8 cellular contexts compared by ENCODE assay signal in the genomic region with DNA sequence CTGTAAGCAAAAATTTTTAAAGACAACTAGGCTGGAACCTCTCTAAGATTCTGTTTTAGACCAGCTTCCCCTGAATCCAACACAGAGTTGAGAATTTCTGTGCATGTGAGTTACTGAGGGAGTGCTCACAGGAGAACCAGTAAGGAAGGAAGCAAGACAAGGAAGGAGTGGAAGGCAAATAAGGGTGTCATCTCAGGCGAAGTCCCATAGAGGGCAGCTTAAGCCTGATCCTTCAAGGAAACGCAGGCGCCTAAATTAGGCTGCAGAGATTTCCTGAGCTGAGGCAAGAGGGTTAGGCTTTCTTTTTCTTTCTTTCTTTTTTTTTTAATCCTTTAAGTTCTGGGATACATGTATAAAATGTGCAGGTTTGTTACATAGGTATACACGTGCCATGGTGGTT. TPM values are rescaled to one million over a fixed set of nuclear protein-coding genes. Genes with fewer than 3 reads are reported as not detected.
DNase-seq lines count a peak whose midpoint lies in the region; ATAC-seq and TF ChIP-seq lines count a peak whose summit lies in the region.

No MANE protein-coding gene starts in this region.

- H3K4me1 ChIP-seq in right lobe of liver: no peaks in the 10 kb centered on the region

- no peaks in the 10 kb centered on the region for H3K27me3 ChIP-seq in right lobe of liver

- no peak for TF ChIP-seq POLR2A in right lobe of liver (IDR thresholded peaks at IDR 0.05)

- TF ChIP-seq CTCF in C4-2B (conservative IDR thresholded peaks at IDR 0.05) (peak; percentile 73), right lobe of liver (IDR thresholded peaks at IDR 0.05) (peak in 3 of 4 donors; percentile 4 to 15 (median 15))

- H3K36me3 ChIP-seq in right lobe of liver: no peaks in the 10 kb centered on the region

- DNase-seq in T47D (ENCODE audit: low read depth in 1 of 2, low spot score in 1 of 2) (peak; percentile 52 to 84), right lobe of liver (no peak), HuH-7 (ENCODE audit: low spot score) (no peak), COLO668 (lab: John Stamatoyannopoulos, UW; ENCODE audit: unreplicated experiment) (no peak)
- no peak for DNase-seq in activated CD4-positive, alpha-beta T cell treated with anti-CD3 and anti-CD28 coated beads for 1 hour

- intact Hi-C loops in right lobe of liver (cut with DNase I): no loop called here

- no peak overlapping the region for H3K27ac ChIP-seq in C4-2B
- H3K27ac ChIP-seq in right lobe of liver: no peak overlapping the region

- 7% methylated on average over 4 of the region's 4 CpGs for WGBS in right lobe of liver (ENCODE audit: insufficient coverage, low coverage, low lambda C conversion rate, missing lambda C conversion rate)

- in situ Hi-C loops in T47D (cut with HindIII; ENCODE audit: low pct_unique_long_range_greater_than_20kb, low sequenced_read_pairs): no loop called here

- peak; percentile 22 to 41 (median 35) for ATAC-seq in right lobe of liver
- ATAC-seq in HG03520 (IDR thresholded peaks at IDR 0.05; ENCODE audit: unreplicated experiment): no peak

- H3K4me3 ChIP-seq in right lobe of liver: no peak overlapping the region

- no peak for TF ChIP-seq EP300 in Ishikawa (IDR thresholded peaks at IDR 0.05; ENCODE audit: borderline replicate concordance)

- TF ChIP-seq RAD21 in Ishikawa (IDR thresholded peaks at IDR 0.05; ENCODE audit: low read depth): peak; percentile 45

- H3K9me3 ChIP-seq in right lobe of liver: no peaks in the 10 kb centered on the region

TF ChIP-seq in Ishikawa, 13 proteins besides CTCF, POLR2A, EP300 and RAD21:
- TF ChIP-seq, protein P1, sequence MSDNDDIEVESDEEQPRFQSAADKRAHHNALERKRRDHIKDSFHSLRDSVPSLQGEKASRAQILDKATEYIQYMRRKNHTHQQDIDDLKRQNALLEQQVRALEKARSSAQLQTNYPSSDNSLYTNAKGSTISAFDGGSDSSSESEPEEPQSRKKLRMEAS (IDR thresholded peaks at IDR 0.05): no peak
- TF ChIP-seq, protein P2, sequence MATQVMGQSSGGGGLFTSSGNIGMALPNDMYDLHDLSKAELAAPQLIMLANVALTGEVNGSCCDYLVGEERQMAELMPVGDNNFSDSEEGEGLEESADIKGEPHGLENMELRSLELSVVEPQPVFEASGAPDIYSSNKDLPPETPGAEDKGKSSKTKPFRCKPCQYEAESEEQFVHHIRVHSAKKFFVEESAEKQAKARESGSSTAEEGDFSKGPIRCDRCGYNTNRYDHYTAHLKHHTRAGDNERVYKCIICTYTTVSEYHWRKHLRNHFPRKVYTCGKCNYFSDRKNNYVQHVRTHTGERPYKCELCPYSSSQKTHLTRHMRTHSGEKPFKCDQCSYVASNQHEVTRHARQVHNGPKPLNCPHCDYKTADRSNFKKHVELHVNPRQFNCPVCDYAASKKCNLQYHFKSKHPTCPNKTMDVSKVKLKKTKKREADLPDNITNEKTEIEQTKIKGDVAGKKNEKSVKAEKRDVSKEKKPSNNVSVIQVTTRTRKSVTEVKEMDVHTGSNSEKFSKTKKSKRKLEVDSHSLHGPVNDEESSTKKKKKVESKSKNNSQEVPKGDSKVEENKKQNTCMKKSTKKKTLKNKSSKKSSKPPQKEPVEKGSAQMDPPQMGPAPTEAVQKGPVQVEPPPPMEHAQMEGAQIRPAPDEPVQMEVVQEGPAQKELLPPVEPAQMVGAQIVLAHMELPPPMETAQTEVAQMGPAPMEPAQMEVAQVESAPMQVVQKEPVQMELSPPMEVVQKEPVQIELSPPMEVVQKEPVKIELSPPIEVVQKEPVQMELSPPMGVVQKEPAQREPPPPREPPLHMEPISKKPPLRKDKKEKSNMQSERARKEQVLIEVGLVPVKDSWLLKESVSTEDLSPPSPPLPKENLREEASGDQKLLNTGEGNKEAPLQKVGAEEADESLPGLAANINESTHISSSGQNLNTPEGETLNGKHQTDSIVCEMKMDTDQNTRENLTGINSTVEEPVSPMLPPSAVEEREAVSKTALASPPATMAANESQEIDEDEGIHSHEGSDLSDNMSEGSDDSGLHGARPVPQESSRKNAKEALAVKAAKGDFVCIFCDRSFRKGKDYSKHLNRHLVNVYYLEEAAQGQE (IDR thresholded peaks at IDR 0.05; ENCODE audit: low read depth): no peak
- TF ChIP-seq TEAD4 (IDR thresholded peaks at IDR 0.05) (no peak), TAF1 (IDR thresholded peaks at IDR 0.05; ENCODE audit: low read depth) (no peak), ZBTB7A (IDR thresholded peaks at IDR 0.05; ENCODE audit: low read depth) (no peak), NFIC (IDR thresholded peaks at IDR 0.05) (no peak), TCF12 (IDR thresholded peaks at IDR 0.05; ENCODE audit: low read depth) (no peak), FOXM1 (IDR thresholded peaks at IDR 0.05; ENCODE audit: borderline replicate concordance, low read depth) (no peak), CEBPB (IDR thresholded peaks at IDR 0.05) (no peak), EGR1 (IDR thresholded peaks at IDR 0.05) (no peak), YY1 (IDR thresholded peaks at IDR 0.05; ENCODE audit: low read depth) (no peak), CREB1 (IDR thresholded peaks at IDR 0.05; ENCODE audit: low read depth) (no peak)
- TF ChIP-seq, protein P3, sequence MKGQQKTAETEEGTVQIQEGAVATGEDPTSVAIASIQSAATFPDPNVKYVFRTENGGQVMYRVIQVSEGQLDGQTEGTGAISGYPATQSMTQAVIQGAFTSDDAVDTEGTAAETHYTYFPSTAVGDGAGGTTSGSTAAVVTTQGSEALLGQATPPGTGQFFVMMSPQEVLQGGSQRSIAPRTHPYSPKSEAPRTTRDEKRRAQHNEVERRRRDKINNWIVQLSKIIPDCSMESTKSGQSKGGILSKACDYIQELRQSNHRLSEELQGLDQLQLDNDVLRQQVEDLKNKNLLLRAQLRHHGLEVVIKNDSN (IDR thresholded peaks at IDR 0.05): no peak

RNA-seq across cellular contexts. Expression of a gene that starts 36.2 kb away (rescaled TPM):
- under 1 TPM in 5 of 6 experiments, not detected in 1; 0.11 to 0.93 (median 0.12) TPM for total RNA-seq in right lobe of liver

Comparison
In these comparisons a context has a peak if more than half of its experiments do, and no peak if none do; other contexts are left out.
1. DNase-seq: peak in T47D (2 of 2); none in right lobe of liver (0 of 3), HuH-7 (single experiment), activated CD4-positive, alpha-beta T cell treated with anti-CD3 and anti-CD28 coated beads for 1 hour (single experiment) and COLO668 (single experiment).